In the genomic region with DNA sequence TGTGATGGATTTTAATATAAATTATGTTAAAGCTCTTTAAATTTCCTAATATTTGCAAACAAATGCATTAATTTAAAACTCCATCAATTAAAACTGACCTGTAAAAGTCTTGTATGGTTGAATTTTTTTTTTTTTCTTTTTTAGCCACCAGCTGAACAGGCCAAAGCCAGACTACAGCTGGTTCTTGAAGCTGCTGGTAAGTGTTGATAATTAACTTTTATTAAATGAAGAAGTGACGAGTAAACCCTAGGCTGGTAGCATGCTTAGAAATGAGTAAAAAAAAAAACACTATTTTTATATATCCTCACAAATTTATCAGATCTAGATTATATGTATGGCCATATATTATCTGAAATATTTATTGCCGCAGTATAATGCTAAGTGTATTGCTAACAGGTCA, we compare ENCODE assay signal across 21 cellular contexts.
DNase-seq lines count a peak whose midpoint lies in the region; ATAC-seq lines count a peak whose summit lies in the region.
"Had no signal": no experiment of that assay in that cellular context is flagged by ENCODE, and none has a peak within 500 bp of the region (broad histone marks: within the 10 kb centered on the region; RNA-seq: fewer than 3 reads in every experiment).

No MANE protein-coding gene starts in this region.

- DNase-seq in renal cortical epithelial cell (ENCODE audit: low read depth) = peak; percentile 56
- DNase-seq in dedifferentiated amniotic fluid mesenchymal stem cell (ENCODE audit: extremely low spot score) = no peak
- no peak for DNase-seq in UCSD-AML1 (lab: John Stamatoyannopoulos, UW; ENCODE audit: unreplicated experiment)
- DNase-seq in OCI-M2 (lab: John Stamatoyannopoulos, UW; ENCODE audit: unreplicated experiment) = no peak
- DNase-seq: activated CD4-positive, alpha-beta T cell treated with anti-CD3 and anti-CD28 coated beads for 1 hour; activated CD8-positive, alpha-beta memory T cell treated with anti-CD3 and anti-CD28 coated beads for 24 hours; activated naive CD4-positive, alpha-beta T cell treated with anti-CD3 and anti-CD28 coated beads, Interleukin-2, amount 10 ng/mL, durations not matched to agents 7 days and 5 days; activated T-cell treated with anti-CD3 and anti-CD28 coated beads, Interleukin-2, amount 50 U/mL, for 72 hours; CD4-positive, alpha-beta T cell; central memory CD4-positive, alpha-beta T cell; dorsolateral prefrontal cortex; GF-D8; H7; lower lobe of right lung; NCI-H1092 treated with DMSO at 0.1 percent for 48 hours; NCI-H446 treated with DMSO at 0.1 percent for 48 hours; T-helper 9 cell had no signal

- peak; percentile 68 for ATAC-seq in GM18907 (IDR thresholded peaks at IDR 0.05; ENCODE audit: unreplicated experiment)
- ATAC-seq in HG02642 (IDR thresholded peaks at IDR 0.05; ENCODE audit: poor library complexity, unreplicated experiment) = peak; percentile 45
- ATAC-seq in HG03457 (IDR thresholded peaks at IDR 0.05; ENCODE audit: unreplicated experiment) = peak; percentile 45
- ATAC-seq: activated T-cell treated with anti-CD3 and anti-CD28 coated beads, Interleukin-2, amount 50 U/mL, for 72 hours; lower lobe of right lung; stimulated activated memory B cell treated with anti-CD40 and anti-IgM and Interleukin-4, amounts not matched to agents 10 μg/mL and 1 μg/mL and 100 μg/mL, for 72 hours had no signal
